Comparison of ENCODE assay signal across 8 cellular contexts in the genomic region with DNA sequence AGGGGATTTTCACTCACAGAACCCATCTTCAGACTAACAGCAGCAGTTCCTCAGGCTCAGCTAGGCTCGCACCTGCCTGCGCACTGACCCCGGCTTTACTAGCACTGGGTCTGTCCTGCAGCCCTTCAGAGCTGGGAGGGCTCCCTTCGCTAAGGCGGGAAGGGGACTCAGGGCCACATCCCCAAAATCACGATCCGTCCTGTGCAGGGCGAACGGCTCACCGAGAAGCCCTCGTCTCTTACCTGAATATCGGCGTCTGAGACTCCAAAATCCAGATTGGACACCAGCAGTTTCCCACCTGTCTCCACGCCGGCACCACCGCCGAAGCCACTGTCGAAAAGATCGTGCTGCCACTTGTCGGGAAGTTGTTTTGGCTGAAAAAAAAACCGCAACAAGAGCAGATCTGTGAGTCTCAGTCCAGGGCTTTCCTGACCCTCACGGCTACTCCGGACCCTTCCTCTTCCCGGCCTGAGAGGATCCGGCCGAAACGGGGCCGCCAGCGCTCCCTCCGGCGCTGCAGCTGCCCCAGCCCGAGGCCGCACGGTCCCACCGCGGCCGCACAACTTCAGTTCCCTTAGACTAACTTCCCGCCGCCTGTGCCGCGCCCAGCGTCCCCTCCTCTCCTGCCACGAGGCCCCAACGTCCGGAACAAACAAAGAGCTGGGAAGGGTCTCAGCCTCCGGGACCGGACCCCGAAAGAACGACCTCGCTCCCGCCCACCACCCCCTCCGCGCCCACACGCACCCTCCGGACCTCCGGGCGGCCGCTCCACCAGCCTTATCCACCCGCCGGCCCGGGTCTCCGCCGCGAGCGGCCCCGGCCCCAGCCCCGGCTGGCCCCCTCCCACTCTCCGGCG. TPM values are rescaled to one million over a fixed set of nuclear protein-coding genes. Genes with fewer than 3 reads are reported as not detected.
DNase-seq lines count a peak whose midpoint lies in the region; ATAC-seq and TF ChIP-seq lines count a peak whose summit lies in the region.

No MANE protein-coding gene starts in this region.

- peak overlapping the region; percentile 89 for H3K4me2 ChIP-seq in MM.1S (ENCODE audit: low read depth, low read length)

- DNase-seq in heart right ventricle (no peak), left ventricle myocardium superior (no peak), MM.1S (peak; percentile 46), breast epithelium (ENCODE audit: low spot score in 2 of 2) (no peak), NCI-H524 treated with DMSO at 0.1 percent for 48 hours (lab: John Stamatoyannopoulos, UW) (no peak)

- 8 to 9% methylated on average over 56 to 69 of the region's 69 CpGs for WGBS in heart right ventricle, 2 donors

- H3K4me3 ChIP-seq in heart right ventricle (peak overlapping the region; percentile 72 to 100 (median 98)), MM.1S (ENCODE audit: low read length) (peak overlapping the region; percentile 71), breast epithelium (peak overlapping the region; percentile 88 to 98 (median 98)), mucosa of stomach (ENCODE audit: low read length) (peak overlapping the region; percentile 3)

- H3K27ac ChIP-seq in heart right ventricle (peak overlapping the region; percentile 64 to 98 (median 96)), MM.1S (ENCODE audit: low read length) (peak overlapping the region; percentile 51; the same call in 1 of the 2 replicates), breast epithelium (peak overlapping the region; percentile 94 to 96)

- no peak for TF ChIP-seq POLR2A in breast epithelium (IDR thresholded peaks at IDR 0.05)
- TF ChIP-seq POLR2A in GM18505 (IDR thresholded peaks at IDR 0.05; ENCODE audit: borderline replicate concordance, extremely low read depth, insufficient read depth, insufficient read length), result no peak

- H3K9me3 ChIP-seq in heart right ventricle (no peaks in the 10 kb centered on the region), MM.1S (replicated peaks; ENCODE audit: insufficient read depth, low read length) (no peaks in the 10 kb centered on the region), breast epithelium (no peaks in the 10 kb centered on the region), mucosa of stomach (ENCODE audit: control insufficient read depth, low read length) (no peaks in the 10 kb centered on the region)

- H3K36me3 ChIP-seq in heart right ventricle (peaks cover 0 to 70% (median 37%) of the 10 kb centered on the region in 9 donors), MM.1S (replicated peaks; ENCODE audit: insufficient read depth, low read length) (peaks cover 26% of the 10 kb centered on the region), breast epithelium (no peaks in the 10 kb centered on the region), mucosa of stomach (ENCODE audit: control insufficient read depth, insufficient read depth, low read length) (peaks cover 7% of the 10 kb centered on the region)

- H3K9me2 ChIP-seq in MM.1S (replicated peaks; ENCODE audit: insufficient read depth, low read length), result no peaks in the 10 kb centered on the region

- peaks cover 72% of the 10 kb centered on the region for H3K79me2 ChIP-seq in MM.1S (ENCODE audit: low read length)

- no peak for ATAC-seq in heart right ventricle
- ATAC-seq in left ventricle myocardium superior, result no peak
- no peak for ATAC-seq in GM18505 (IDR thresholded peaks at IDR 0.05; ENCODE audit: unreplicated experiment)
- no peak for ATAC-seq in activated CD4-positive, CD25-positive, alpha-beta regulatory T cell treated with anti-CD3 and anti-CD28 coated beads, Interleukin-2, amount 50 U/mL, for 24 hours

- H2AFZ ChIP-seq in MM.1S (ENCODE audit: low read length), result no peak overlapping the region

- H3K27me3 ChIP-seq in heart right ventricle, result no peaks in the 10 kb centered on the region
- no peaks in the 10 kb centered on the region for H3K27me3 ChIP-seq in MM.1S (replicated peaks; ENCODE audit: insufficient read depth, low read length)
- H3K27me3 ChIP-seq in breast epithelium, result no peaks in the 10 kb centered on the region
- H3K27me3 ChIP-seq in mucosa of stomach (ENCODE audit: control insufficient read depth, insufficient read depth, low read length), result no peaks in the 10 kb centered on the region

- H3K9ac ChIP-seq in MM.1S (ENCODE audit: low read length) (peak overlapping the region; percentile 80), mucosa of stomach (ENCODE audit: low read length) (peak overlapping the region; percentile 71)

- intact Hi-C loops in heart right ventricle (cut with DNase I) (loop anchor here in 1 of 10 donors (5.0 kb wide), 1 partner anchor 1838 kb away; no protein-coding TSS in a partner anchor), left ventricle myocardium superior (cut with micrococcal nuclease) (no loop called here), breast epithelium (cut with DNase I; ENCODE audit: low total_unique reads) (loop anchor here (1.0 to 5.0 kb wide), 3 partner anchors 36 to 568 kb away; no protein-coding TSS in a partner anchor)

- H4K20me1 ChIP-seq in MM.1S (ENCODE audit: insufficient read depth, low read length), result no peaks in the 10 kb centered on the region

- peaks cover 5% of the 10 kb centered on the region for H3F3A ChIP-seq in MM.1S (ENCODE audit: insufficient read depth, low read length)

- TF ChIP-seq CTCF in heart right ventricle (IDR thresholded peaks at IDR 0.05) (no peak), MM.1S (IDR thresholded peaks at IDR 0.05; ENCODE audit: low read length) (no peak), breast epithelium (IDR thresholded peaks at IDR 0.05) (no peak)

- H3K4me1 ChIP-seq in heart right ventricle (peaks cover 11 to 39% (median 27%) of the 10 kb centered on the region in 9 donors), MM.1S (ENCODE audit: low read length) (peaks cover 10% of the 10 kb centered on the region), breast epithelium (peaks cover 4 to 7% of the 10 kb centered on the region in 2 donors), mucosa of stomach (ENCODE audit: control insufficient read depth, insufficient read depth, low read length) (peaks cover 10% of the 10 kb centered on the region)

RNA-seq across cellular contexts. Expression of a gene that starts 0.7 kb away (rescaled TPM):
- total RNA-seq in heart right ventricle (10 to 100 TPM; 28.1 to 47.2 (median 32.2) TPM), left ventricle myocardium superior (32.0 TPM), breast epithelium (10 to 100 TPM; 37.4 to 69.5 (median 50.9) TPM)
- 10 to 100 TPM in 1 of 2 donors, 1 to 10 TPM in 1; 3.6 to 45.4 TPM for polyA plus RNA-seq in heart right ventricle

RNA-seq across cellular contexts. Expression of a gene that starts 0.8 kb away (rescaled TPM):
- total RNA-seq in heart right ventricle (100 to 1,000 TPM; 124 to 189 (median 142) TPM), left ventricle myocardium superior (173 TPM), breast epithelium (100 to 1,000 TPM in 2 of 3 donors, 10 to 100 TPM in 1; 99.7 to 127 (median 117) TPM)
- polyA plus RNA-seq in heart right ventricle, result 100 to 1,000 TPM; 205 to 405 TPM

RNA-seq across cellular contexts. Expression of a gene that starts 11.4 kb away (rescaled TPM):
- total RNA-seq in heart right ventricle, result under 1 TPM; 0.13 to 0.83 (median 0.32) TPM
- polyA plus RNA-seq in heart right ventricle, result under 1 TPM; 0.49 to 0.73 TPM
- total RNA-seq in left ventricle myocardium superior, result 0.69 TPM
- 1 to 10 TPM in 1 of 3 donors, not detected in 2; 2.0 TPM for total RNA-seq in breast epithelium

RNA-seq across cellular contexts. Expression of a gene that starts 19.5 kb away (rescaled TPM):
- total RNA-seq in heart right ventricle (100 to 1,000 TPM in 7 of 10 donors, 10 to 100 TPM in 3; 89.9 to 263 (median 110) TPM), left ventricle myocardium superior (114 TPM), breast epithelium (100 to 1,000 TPM in 2 of 3 donors, 10 to 100 TPM in 1; 67.0 to 135 (median 124) TPM)
- polyA plus RNA-seq in heart right ventricle, result 100 to 1,000 TPM in 1 of 2 donors, 10 to 100 TPM in 1; 97.2 to 251 TPM

RNA-seq across cellular contexts. Expression of a gene that starts 20.5 kb away (rescaled TPM):
- total RNA-seq in heart right ventricle (10 to 100 TPM; 29.5 to 54.7 (median 43.2) TPM), left ventricle myocardium superior (28.4 TPM), breast epithelium (10 to 100 TPM; 22.9 to 69.4 (median 35.9) TPM)
- 10 to 100 TPM; 54.4 to 64.1 TPM for polyA plus RNA-seq in heart right ventricle

Comparison
In these comparisons a context has a peak if more than half of its experiments do, and no peak if none do; other contexts are left out.
1. H3K4me3 ChIP-seq: peak in every context shown above with its lines; median percentile 98 in breast epithelium; 98 in heart right ventricle; 71 in MM.1S; 3 in mucosa of stomach.